In genomic region chr2:175525975-175526374, GRCh38 we compare ENCODE assay signal across 19 cellular contexts.
DNase-seq lines count a peak whose midpoint lies in the region; ATAC-seq, FAIRE-seq and TF ChIP-seq lines count a peak whose summit lies in the region.
"Had no signal": no experiment of that assay in that cellular context is flagged by ENCODE, and none has a peak within 500 bp of the region (broad histone marks: within the 10 kb centered on the region; RNA-seq: fewer than 3 reads in every experiment).

No MANE protein-coding gene starts in this region.

- no peak overlapping the region for H2BK5ac ChIP-seq in IMR-90 (ENCODE audit: low read depth, low read length, poor library complexity, severe bottlenecking)

- dilution Hi-C loops in IMR-90 (cut with HindIII; ENCODE audit: low sequenced_read_pairs, unreplicated experiment): no loop called here

- TF ChIP-seq CTCF in IMR-90 (conservative IDR thresholded peaks at IDR 0.05; ENCODE audit: low read depth, low read length): no peak
- no peak for TF ChIP-seq CTCF in osteoblast (IDR thresholded peaks at IDR 0.05; ENCODE audit: extremely low read depth, low read depth, low read length)
- TF ChIP-seq CTCF in thyroid gland (IDR thresholded peaks at IDR 0.05): no peak

- no peak overlapping the region for H3K18ac ChIP-seq in IMR-90 (ENCODE audit: low read depth, low read length)

- H3K4me2 ChIP-seq in IMR-90 (ENCODE audit: low read depth, low read length) (no peak overlapping the region), osteoblast (ENCODE audit: insufficient read depth, low read length) (no peak overlapping the region)
- H3K4me2 ChIP-seq: KMS-11 had no signal

- no peak overlapping the region for H4K91ac ChIP-seq in IMR-90 (ENCODE audit: insufficient read depth, low read depth, low read length)

- no peak overlapping the region for H2AK5ac ChIP-seq in IMR-90 (ENCODE audit: low read depth, low read length)

- no peak overlapping the region for H3K4ac ChIP-seq in IMR-90 (ENCODE audit: low read depth, low read length)

- TF ChIP-seq RAD21 in IMR-90 (IDR thresholded peaks at IDR 0.05; ENCODE audit: low read length): no peak

- no peaks in the 10 kb centered on the region for H3K36me3 ChIP-seq in IMR-90 (ENCODE audit: control insufficient read depth, insufficient read depth, low read length)
- H3K36me3 ChIP-seq in osteoblast (ENCODE audit: insufficient read depth, low read length): no peaks in the 10 kb centered on the region
- H3K36me3 ChIP-seq in thyroid gland: no peaks in the 10 kb centered on the region
- H3K36me3 ChIP-seq: HAP-1 had no signal

- no peaks in the 10 kb centered on the region for H3K79me1 ChIP-seq in IMR-90 (ENCODE audit: low read depth in 1 of 2, low read length in 2 of 2)

- CTCF ChIA-PET in IMR-90 (lab: Yijun Ruan, JAX): no interaction called here

- DNase-seq in A172 (ENCODE audit: low spot score) (peak; percentile 5), IMR-90 (no peak), OCI-M1 (lab: John Stamatoyannopoulos, UW) (peak; percentile 23), osteoblast (ENCODE audit: insufficient read length, low spot score, missing footprints) (peak; percentile 21), GM12891 (ENCODE audit: insufficient read length, low spot score) (no peak), GM03348 (ENCODE audit: low spot score) (no peak), thyroid gland (no peak)
- DNase-seq: AML-193; Calu3; CD4-positive, alpha-beta T cell; DMS79 treated with DMSO at 0.1 percent for 48 hours; GF-D8 had no signal

- FAIRE-seq in GM12891 (lab: Jason Lieb, UNC): no peak
- FAIRE-seq: A204.1, GM12878, GM19239, HTR-8/SVneo had no signal

- H3K27ac ChIP-seq in IMR-90 (ENCODE audit: insufficient read depth, low read length) (no peak overlapping the region), osteoblast (ENCODE audit: low read depth, low read length) (no peak overlapping the region), thyroid gland (no peak overlapping the region)
- H3K27ac ChIP-seq: C4-2B, KMS-11 had no signal

- no peak for ATAC-seq in IMR-90 (ENCODE audit: low read depth)
- ATAC-seq: GM12878 had no signal

- no TSS peak for BruUV-seq in IMR-90 (replicated peaks; lab: Mats Ljungman, UMichigan)

- in situ Hi-C loops in IMR-90 (cut with MboI; ENCODE audit: low sequenced_read_pairs): no loop called here

- H3K14ac ChIP-seq in IMR-90 (replicated peaks; ENCODE audit: low read depth, low read length): no peak overlapping the region

- no peak for TF ChIP-seq POLR2A in IMR-90 (IDR thresholded peaks at IDR 0.05; ENCODE audit: low read depth, low read length)
- TF ChIP-seq POLR2A in GM12891 (IDR thresholded peaks at IDR 0.05; ENCODE audit: low read depth, low read length): no peak
- no peak for TF ChIP-seq POLR2A in thyroid gland (IDR thresholded peaks at IDR 0.05)

- H2AK9ac ChIP-seq in IMR-90 (replicated peaks; ENCODE audit: low read depth, low read length, poor library complexity): no peak overlapping the region

- intact Hi-C loops in IMR-90 (cut with micrococcal nuclease): no loop called here
- intact Hi-C loops in thyroid gland (cut with DNase I): no loop called here

- no peaks in the 10 kb centered on the region for H3K4me1 ChIP-seq in IMR-90 (ENCODE audit: control insufficient read depth, insufficient read depth, low read length)
- no peaks in the 10 kb centered on the region for H3K4me1 ChIP-seq in osteoblast (ENCODE audit: insufficient read depth, low read length)
- no peaks in the 10 kb centered on the region for H3K4me1 ChIP-seq in thyroid gland
- H3K4me1 ChIP-seq: HAP-1 had no signal

- no peaks in the 10 kb centered on the region for H3K27me3 ChIP-seq in IMR-90 (ENCODE audit: control insufficient read depth, insufficient read depth, low read length)
- H3K27me3 ChIP-seq in osteoblast (ENCODE audit: insufficient read depth, low read length): no peaks in the 10 kb centered on the region
- H3K27me3 ChIP-seq in thyroid gland: no peaks in the 10 kb centered on the region

- H4K8ac ChIP-seq in IMR-90 (ENCODE audit: low read depth in 2 of 2, low read length in 2 of 2): no peak overlapping the region

- H4K20me1 ChIP-seq in IMR-90 (ENCODE audit: insufficient read depth, low read length) (no peaks in the 10 kb centered on the region), osteoblast (ENCODE audit: insufficient read depth, low read length) (no peaks in the 10 kb centered on the region)

- no peak overlapping the region for H2BK120ac ChIP-seq in IMR-90 (ENCODE audit: low read depth, low read length)

- no peaks in the 10 kb centered on the region for H3K9me1 ChIP-seq in IMR-90 (ENCODE audit: insufficient read depth, low read length)

- H3K4me3 ChIP-seq in IMR-90 (ENCODE audit: insufficient read depth, low read depth, low read length) (no peak overlapping the region), osteoblast (ENCODE audit: insufficient read depth, low read length) (no peak overlapping the region), thyroid gland (replicated peaks in 1 of 3) (no peak overlapping the region)
- H3K4me3 ChIP-seq: GM12878, HAP-1 had no signal

- no CpG with 5 or more reads among the region's 1 CpG for WGBS in IMR-90 (ENCODE audit: extremely low coverage in 2 of 2, insufficient read length in 1 of 2), 2 experiments
- WGBS in thyroid gland, 2 donors: 83 to 84% methylated on average over 1 of the region's 1 CpG

- POLR2A ChIA-PET in IMR-90 (lab: Charles Lee; ENCODE audit: unreplicated experiment): no interaction called here

- H3K79me2 ChIP-seq in osteoblast (ENCODE audit: insufficient read depth, low read length): no peaks in the 10 kb centered on the region

- no peak overlapping the region for H2BK15ac ChIP-seq in IMR-90 (ENCODE audit: low read depth, low read length)

- no peaks in the 10 kb centered on the region for H3K9me3 ChIP-seq in IMR-90 (ENCODE audit: control insufficient read depth, insufficient read depth, low read length)
- no peaks in the 10 kb centered on the region for H3K9me3 ChIP-seq in osteoblast (ENCODE audit: low read depth, low read length)
- H3K9me3 ChIP-seq in thyroid gland: no peaks in the 10 kb centered on the region
- H3K9me3 ChIP-seq: HAP-1 had no signal

- H3K23ac ChIP-seq in IMR-90 (ENCODE audit: low read depth, low read length): no peak overlapping the region

- no peak overlapping the region for H3K9ac ChIP-seq in IMR-90 (ENCODE audit: low read depth, low read length)
- H3K9ac ChIP-seq: KMS-11 had no signal

- H4K5ac ChIP-seq in IMR-90 (ENCODE audit: low read depth, low read length): no peak overlapping the region

- H2BK20ac ChIP-seq in IMR-90 (ENCODE audit: low read depth, low read length): no peak overlapping the region

- H3K56ac ChIP-seq in IMR-90 (ENCODE audit: extremely low read depth, insufficient read depth, low read length): no peak overlapping the region

- H2AFZ ChIP-seq in IMR-90 (replicated peaks; ENCODE audit: low read length, poor library complexity) (no peak overlapping the region), osteoblast (ENCODE audit: low read length) (no peak overlapping the region)

TF ChIP-seq in IMR-90, 13 proteins besides CTCF, POLR2A, EP300 and RAD21:
- peak; percentile 80 for TF ChIP-seq MAFK (IDR thresholded peaks at IDR 0.05; ENCODE audit: low read depth, low read length)
- TF ChIP-seq CEBPB (IDR thresholded peaks at IDR 0.05; ENCODE audit: low read depth, low read length): no peak

TF ChIP-seq in GM12891, 5 proteins besides CTCF, POLR2A, EP300 and RAD21:
- TF ChIP-seq POLR2AphosphoS5 (IDR thresholded peaks at IDR 0.05; ENCODE audit: low read depth, low read length): no peak

Comparison
In these comparisons a context has a peak if more than half of its experiments do, and no peak if none do; other contexts are left out.
1. DNase-seq: peak in A172 (single experiment), OCI-M1 (single experiment) and osteoblast (single experiment); none in IMR-90 (single experiment), GM12891 (single experiment), GM03348 (single experiment) and thyroid gland (0 of 2).